ENCODE assay signal across 9 cellular contexts in the genomic region with DNA sequence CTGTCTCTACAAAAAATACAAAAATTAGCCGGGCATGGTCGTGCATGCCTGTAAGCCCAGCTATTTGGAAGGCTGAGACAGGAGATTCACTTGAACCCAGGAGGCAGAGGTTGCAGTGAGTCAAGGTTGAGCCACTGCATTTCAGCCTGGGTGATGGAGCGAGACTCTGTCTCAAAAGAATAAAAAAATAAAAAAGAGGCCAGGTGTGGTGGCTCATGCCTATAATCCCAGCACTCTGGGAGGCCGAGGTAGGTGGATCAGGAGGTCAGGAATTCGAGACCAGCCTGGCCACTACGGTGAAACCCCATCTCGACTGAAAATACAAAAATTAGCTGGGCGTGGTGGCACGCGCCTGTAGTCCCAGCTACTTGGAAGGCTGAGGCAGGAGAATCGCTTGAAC. TPM values are rescaled to one million over a fixed set of nuclear protein-coding genes. Genes with fewer than 3 reads are reported as not detected.
DNase-seq lines count a peak whose midpoint lies in the region; ATAC-seq, FAIRE-seq and TF ChIP-seq lines count a peak whose summit lies in the region.
"Not testable (repeated sequence)": the region's sequence is repeated elsewhere in the genome, so short reads cannot be mapped to it uniquely, and the experiment has no call there.
"Had no signal": no experiment of that assay in that cellular context is flagged by ENCODE, and none has a peak within 500 bp of the region (broad histone marks: within the 10 kb centered on the region; RNA-seq: fewer than 3 reads in every experiment).

No MANE protein-coding gene starts in this region.

- not testable (repeated sequence) for DNase-seq in GM12892 (ENCODE audit: insufficient read length); Peyer's patch; GM12878 (ENCODE audit: low read depth, low spot score); esophagus muscularis mucosa (ENCODE audit: extremely low spot score); pancreas; testis; uterus
- peak; percentile 51 for DNase-seq in kidney tubule cell (ENCODE audit: low spot score)

- peak overlapping the region in 3 of 4 donors; percentile 1 to 78 (median 67) for H3K27ac ChIP-seq in Peyer's patch
- H3K27ac ChIP-seq in GM12878 (ENCODE audit: control insufficient read depth, insufficient read depth): not testable (repeated sequence)
- peak overlapping the region; percentile 97 to 100 (median 100) for H3K27ac ChIP-seq in esophagus muscularis mucosa (replicated peaks in 1 of 4)
- peak overlapping the region; percentile 33 to 92 (median 70) for H3K27ac ChIP-seq in pancreas
- peak overlapping the region; percentile 16 to 48 for H3K27ac ChIP-seq in testis
- peak overlapping the region; percentile 52 to 100 for H3K27ac ChIP-seq in uterus

- H4K20me1 ChIP-seq in GM12878 (ENCODE audit: control insufficient read depth, insufficient read depth): not testable (repeated sequence)

- not testable (repeated sequence) for TF ChIP-seq CTCF in Peyer's patch (IDR thresholded peaks at IDR 0.05); GM12878 (IDR thresholded peaks at IDR 0.05 in 2 of 3, conservative IDR thresholded peaks at IDR 0.05 in 1 of 3; ENCODE audit: control insufficient read depth in 2 of 3, extremely low read depth in 1 of 3, insufficient read depth in 1 of 3, low read depth in 3 of 3, low read length in 3 of 3); esophagus muscularis mucosa (IDR thresholded peaks at IDR 0.05); pancreas (IDR thresholded peaks at IDR 0.05); testis (IDR thresholded peaks at IDR 0.05); uterus (IDR thresholded peaks at IDR 0.05)

- ATAC-seq in GM12878, pancreas: not testable (repeated sequence)

- H3K4me3 ChIP-seq in Peyer's patch, GM12878, esophagus muscularis mucosa, pancreas, testis, uterus: not testable (repeated sequence)

- not testable (repeated sequence) for TF ChIP-seq EP300 in GM12878 (IDR thresholded peaks at IDR 0.05; ENCODE audit: borderline replicate concordance in 1 of 2, control insufficient read depth in 1 of 2, low read depth in 2 of 2, low read length in 2 of 2); esophagus muscularis mucosa (IDR thresholded peaks at IDR 0.05)

- H2AFZ ChIP-seq in GM12878 (ENCODE audit: control insufficient read depth, low read depth, low read length): not testable (repeated sequence)

- H3K4me1 ChIP-seq in Peyer's patch: peaks cover 0 to 57% (median 10%) of the 10 kb centered on the region in 4 donors
- peaks cover 38% of the 10 kb centered on the region for H3K4me1 ChIP-seq in GM12878 (ENCODE audit: control insufficient read depth, insufficient read depth, low read length)
- peaks cover 46 to 92% (median 85%) of the 10 kb centered on the region in 4 donors for H3K4me1 ChIP-seq in esophagus muscularis mucosa
- H3K4me1 ChIP-seq in pancreas: peaks cover 0 to 10% (median 6%) of the 10 kb centered on the region in 3 donors
- peaks cover 43% of the 10 kb centered on the region for H3K4me1 ChIP-seq in testis
- peaks cover 19 to 25% of the 10 kb centered on the region in 2 donors for H3K4me1 ChIP-seq in uterus

- not testable (repeated sequence) for BruUV-seq in GM12878 (replicated peaks; lab: Mats Ljungman, UMichigan)

- RAD21 ChIA-PET in GM12878 (lab: Charles Lee; ENCODE audit: unreplicated experiment): not testable (repeated sequence)

- not testable (repeated sequence) for H3K27me3 ChIP-seq in Peyer's patch; GM12878 (replicated peaks in 1 of 2; ENCODE audit: control insufficient read depth in 2 of 2, insufficient read depth in 2 of 2, low read length in 1 of 2); esophagus muscularis mucosa; pancreas; testis; uterus

- TF ChIP-seq RAD21 in GM12878 (IDR thresholded peaks at IDR 0.05; ENCODE audit: insufficient read depth, low read depth, low read length): not testable (repeated sequence)

- H3K79me2 ChIP-seq in GM12878 (ENCODE audit: control insufficient read depth, insufficient read depth, low read length): peaks cover 41% of the 10 kb centered on the region

- not testable (repeated sequence) for H3K9me3 ChIP-seq in Peyer's patch; GM12878 (replicated peaks; ENCODE audit: control insufficient read depth, insufficient read depth, low read length); esophagus muscularis mucosa; pancreas; testis; uterus

- H3K36me3 ChIP-seq in Peyer's patch (peaks cover 0 to 100% (median 0%) of the 10 kb centered on the region in 3 donors), GM12878 (ENCODE audit: control insufficient read depth in 2 of 2, insufficient read depth in 2 of 2, low read length in 1 of 2) (peaks cover 49 to 69% of the 10 kb centered on the region in 2 experiments), esophagus muscularis mucosa (peaks cover 91 to 100% (median 100%) of the 10 kb centered on the region in 4 donors), pancreas (peaks cover 9 to 47% (median 15%) of the 10 kb centered on the region in 3 donors)
- H3K36me3 ChIP-seq in testis (ENCODE audit: low read depth, missing control alignments); uterus: not testable (repeated sequence)

- CTCF ChIA-PET in GM12878 (lab: Yijun Ruan, JAX): interaction anchor here (1.4 to 1.6 kb wide), 4 partner anchors 10 to 22 kb away, joined by 4 to 5 read pairs (median 4); no protein-coding TSS in a partner anchor

- SMC1A ChIA-PET in GM12878 (lab: Charles Lee; ENCODE audit: uncharacterized antibody, unreplicated experiment): interaction anchor here (1.6 kb wide), 1 partner anchor 8 kb away, joined by 6 read pairs; no protein-coding TSS in a partner anchor

- 92% methylated on average over 11 of the region's 11 CpGs for WGBS in GM12878 (ENCODE audit: insufficient coverage, insufficient replicate concordance, low lambda C conversion rate, missing lambda C conversion rate)
- WGBS in esophagus muscularis mucosa: 69% methylated on average over 11 of the region's 11 CpGs
- WGBS in pancreas, 2 donors: 76 to 82% methylated on average over 11 of the region's 11 CpGs
- 79 to 86% methylated on average over 9 to 11 of the region's 11 CpGs for WGBS in testis, 2 donors

- FAIRE-seq in GM12892 (lab: Jason Lieb, UNC); GM12878 (lab: Jason Lieb, UNC); pancreas (lab: Jason Lieb, UNC): not testable (repeated sequence)

- TF ChIP-seq POLR2A in GM12892 (IDR thresholded peaks at IDR 0.05; ENCODE audit: low read depth, low read length): peak; percentile 26; the same call in 1 of the 2 replicates
- TF ChIP-seq POLR2A in Peyer's patch (IDR thresholded peaks at IDR 0.05); GM12878 (IDR thresholded peaks at IDR 0.05; ENCODE audit: low read depth, low read length); esophagus muscularis mucosa (IDR thresholded peaks at IDR 0.05; ENCODE audit: low read depth); testis (IDR thresholded peaks at IDR 0.05); uterus (IDR thresholded peaks at IDR 0.05): not testable (repeated sequence)

- in situ Hi-C loops in GM12878 (cut with MboI): not testable (repeated sequence)

- POLR2A ChIA-PET in GM12878 (lab: Charles Lee): interaction anchor here (0.6 kb wide), 1 partner anchor 95 kb away, joined by 7 read pairs; no protein-coding TSS in a partner anchor

- intact Hi-C loops in GM12878 (cut with micrococcal nuclease; ENCODE audit: unreplicated experiment): loop anchor here (2.0 kb wide), 1 partner anchor 23 kb away; the partner anchor contains the start of gene RAB8A
- intact Hi-C loops in esophagus muscularis mucosa (cut with DNase I); pancreas (cut with DNase I); testis (cut with DNase I; ENCODE audit: low total_unique reads); uterus (cut with DNase I; ENCODE audit: low total_unique reads): not testable (repeated sequence)

- H3K9ac ChIP-seq in GM12878 (ENCODE audit: control insufficient read depth, insufficient read depth, low read length): not testable (repeated sequence)

- not testable (repeated sequence) for H3K4me2 ChIP-seq in GM12878 (ENCODE audit: control insufficient read depth, insufficient read depth)

RNA-seq across cellular contexts. Expression of gene TPM4, which starts 11.1 kb away (rescaled TPM):
- 494 TPM for polyA plus RNA-seq in GM12892 (2012; ENCODE audit: missing spikeins)
- total RNA-seq in Peyer's patch (100 to 1,000 TPM; 125 to 423 (median 139) TPM), GM12878 (2014; rRNA removed) (413 and 473 TPM in 2 replicates), GM12878 (2014; rRNA removed; fragmentation: Illumina TruSeq; extraction: Trizol) (513 and 542 TPM in 2 replicates), GM12878 (2021) (338 and 361 TPM in 2 replicates), esophagus muscularis mucosa (100 to 1,000 TPM; 378 to 445 (median 414) TPM), pancreas (100 to 1,000 TPM in 2 of 6 donors, 10 to 100 TPM in 4; 36.8 to 161 (median 50.8) TPM), testis (100 to 1,000 TPM; 212 to 271 TPM), uterus (100 to 1,000 TPM; 423 to 862 (median 517) TPM)
- total RNA-seq in GM12878 (2013; cell fraction: nucleolus; rRNA removed): 161 and 178 TPM in 2 replicates
- 212 TPM for polyA plus RNA-seq in GM12878 (2011; ENCODE audit: low read depth)
- polyA plus RNA-seq in GM12878 (2011; rRNA removed) (387 and 534 TPM in 2 replicates), GM12878 (2014; fragmentation: Illumina TruSeq; extraction: Trizol) (620 and 767 TPM in 2 replicates), GM12878 (2014; fragmentation: Nextera tagmentation; extraction: Ambion mirVana) (100 to 1,000 TPM; 183 to 194 TPM), GM12878 (2014; rRNA removed) (387 and 401 TPM in 2 replicates), GM12878 (2016; fragmentation: Nextera tagmentation; extraction: Ambion mirVana) (100 to 1,000 TPM; 469 to 473 TPM), pancreas (100 to 1,000 TPM; 102 to 126 TPM), testis (ENCODE audit: insufficient read depth, low read depth, low replicate concordance) (227 TPM)
- 210 and 246 TPM in 2 replicates for polyA plus RNA-seq in GM12878 (2011; cell fraction: cytosol; rRNA removed)
- polyA plus RNA-seq in GM12878 (2011; cell fraction: nucleus; rRNA removed): 84.6 and 156 TPM in 2 replicates
- polyA plus RNA-seq in GM12878 (2012): 261 and 281 TPM in 2 replicates
- 142 and 153 TPM in 2 replicates for polyA minus RNA-seq in GM12878 (2011; rRNA and poly(A)+ RNA removed)
- 99.6 and 122 TPM in 2 replicates for polyA minus RNA-seq in GM12878 (2011; cell fraction: cytosol; rRNA and poly(A)+ RNA removed)
- 45.9 and 97.4 TPM in 2 replicates for polyA minus RNA-seq in GM12878 (2011; cell fraction: nucleus; rRNA and poly(A)+ RNA removed)

RNA-seq across cellular contexts. Expression of gene RAB8A, which starts 24.3 kb away (rescaled TPM):
- polyA plus RNA-seq in GM12892 (2012; ENCODE audit: missing spikeins): 158 TPM
- total RNA-seq in Peyer's patch (100 to 1,000 TPM in 2 of 4 donors, 10 to 100 TPM in 2; 53.6 to 138 (median 113) TPM), GM12878 (2014; rRNA removed) (94.2 and 104 TPM in 2 replicates), GM12878 (2014; rRNA removed; fragmentation: Illumina TruSeq; extraction: Trizol) (233 and 239 TPM in 2 replicates), GM12878 (2021) (162 and 181 TPM in 2 replicates), esophagus muscularis mucosa (10 to 100 TPM; 37.9 to 56.4 (median 42.9) TPM), pancreas (10 to 100 TPM; 18.6 to 40.8 (median 27.8) TPM), testis (10 to 100 TPM; 63.3 to 69.0 TPM), uterus (10 to 100 TPM; 13.3 to 67.4 (median 40.7) TPM)
- total RNA-seq in GM12878 (2013; cell fraction: nucleolus; rRNA removed): 85.8 and 91.6 TPM in 2 replicates
- polyA plus RNA-seq in GM12878 (2011; ENCODE audit: low read depth): 29.0 TPM
- polyA plus RNA-seq in GM12878 (2011; rRNA removed) (177 and 189 TPM in 2 replicates), GM12878 (2014; fragmentation: Illumina TruSeq; extraction: Trizol) (138 and 168 TPM in 2 replicates), GM12878 (2014; fragmentation: Nextera tagmentation; extraction: Ambion mirVana) (10 to 100 TPM; 23.9 to 39.1 TPM), GM12878 (2014; rRNA removed) (204 and 226 TPM in 2 replicates), GM12878 (2016; fragmentation: Nextera tagmentation; extraction: Ambion mirVana) (100 to 1,000 TPM; 308 to 314 TPM), pancreas (10 to 100 TPM; 12.0 to 18.0 TPM), testis (ENCODE audit: insufficient read depth, low read depth, low replicate concordance) (45.9 TPM)
- 137 and 184 TPM in 2 replicates for polyA plus RNA-seq in GM12878 (2011; cell fraction: cytosol; rRNA removed)
- 94.2 and 96.1 TPM in 2 replicates for polyA plus RNA-seq in GM12878 (2011; cell fraction: nucleus; rRNA removed)
- 75.4 and 124 TPM in 2 replicates for polyA plus RNA-seq in GM12878 (2012)
- polyA minus RNA-seq in GM12878 (2011; rRNA and poly(A)+ RNA removed): 303 and 377 TPM in 2 replicates
- 89.7 and 135 TPM in 2 replicates for polyA minus RNA-seq in GM12878 (2011; cell fraction: cytosol; rRNA and poly(A)+ RNA removed)
- 71.4 and 108 TPM in 2 replicates for polyA minus RNA-seq in GM12878 (2011; cell fraction: nucleus; rRNA and poly(A)+ RNA removed)

RNA-seq across cellular contexts. Expression of gene HSH2D, which starts 56.1 kb away (rescaled TPM):
- 89.1 TPM for polyA plus RNA-seq in GM12892 (2012; ENCODE audit: missing spikeins)
- 100 to 1,000 TPM in 1 of 4 donors, 10 to 100 TPM in 3; 28.0 to 111 (median 58.8) TPM for total RNA-seq in Peyer's patch
- 70.0 and 81.1 TPM in 2 replicates for total RNA-seq in GM12878 (2013; cell fraction: nucleolus; rRNA removed)
- total RNA-seq in GM12878 (2014; rRNA removed): 118 and 121 TPM in 2 replicates
- 88.4 and 92.6 TPM in 2 replicates for total RNA-seq in GM12878 (2014; rRNA removed; fragmentation: Illumina TruSeq; extraction: Trizol)
- 81.7 and 87.8 TPM in 2 replicates for total RNA-seq in GM12878 (2021)
- 60.0 TPM for polyA plus RNA-seq in GM12878 (2011; ENCODE audit: low read depth)
- 63.2 and 88.2 TPM in 2 replicates for polyA plus RNA-seq in GM12878 (2011; rRNA removed)
- polyA plus RNA-seq in GM12878 (2011; cell fraction: cytosol; rRNA removed): 126 and 139 TPM in 2 replicates
- polyA plus RNA-seq in GM12878 (2011; cell fraction: nucleus; rRNA removed): 119 and 132 TPM in 2 replicates
- 84.2 and 96.9 TPM in 2 replicates for polyA plus RNA-seq in GM12878 (2012)
- polyA plus RNA-seq in GM12878 (2014; fragmentation: Illumina TruSeq; extraction: Trizol): 64.8 and 105 TPM in 2 replicates
- polyA plus RNA-seq in GM12878 (2014; fragmentation: Nextera tagmentation; extraction: Ambion mirVana): 10 to 100 TPM; 22.0 to 27.2 TPM
- polyA plus RNA-seq in GM12878 (2014; rRNA removed): 141 and 145 TPM in 2 replicates
- polyA plus RNA-seq in GM12878 (2016; fragmentation: Nextera tagmentation; extraction: Ambion mirVana): 10 to 100 TPM; 82.0 to 90.3 TPM
- 31.7 and 67.1 TPM in 2 replicates for polyA minus RNA-seq in GM12878 (2011; rRNA and poly(A)+ RNA removed)
- 19.8 and 25.6 TPM in 2 replicates for polyA minus RNA-seq in GM12878 (2011; cell fraction: cytosol; rRNA and poly(A)+ RNA removed)
- 19.5 and 39.2 TPM in 2 replicates for polyA minus RNA-seq in GM12878 (2011; cell fraction: nucleus; rRNA and poly(A)+ RNA removed)
- under 1 TPM in 3 of 4 donors, not detected in 1; 0.52 to 0.83 (median 0.75) TPM for total RNA-seq in esophagus muscularis mucosa
- total RNA-seq in pancreas: 1 to 10 TPM; 2.2 to 5.9 (median 3.6) TPM
- 10 to 100 TPM; 12.5 to 13.2 TPM for polyA plus RNA-seq in pancreas
- total RNA-seq in testis: under 1 TPM; 0.55 to 0.68 TPM
- 1.6 TPM for polyA plus RNA-seq in testis (ENCODE audit: insufficient read depth, low read depth, low replicate concordance)
- 1 to 10 TPM in 3 of 4 donors, not detected in 1; 1.4 to 3.1 (median 2.4) TPM for total RNA-seq in uterus
- total RNA-seq: H4 had no signal

Comparison
In these comparisons a context has a peak if more than half of its experiments do, and no peak if none do; other contexts are left out.
1. RNA of gene HSH2D, which starts 56.1 kb away (total RNA-seq): 70.0 to 121 TPM in GM12878 and 28.0 to 111 TPM in Peyer's patch; 2.2 to 5.9 TPM in pancreas, 1.4 to 3.1 TPM in uterus, 0.52 to 0.83 TPM in esophagus muscularis mucosa and 0.55 to 0.68 TPM in testis; every median in the first group is over 4 times any median in the second.